Comparison of ENCODE assay signal across 1 cellular context in the genomic region with DNA sequence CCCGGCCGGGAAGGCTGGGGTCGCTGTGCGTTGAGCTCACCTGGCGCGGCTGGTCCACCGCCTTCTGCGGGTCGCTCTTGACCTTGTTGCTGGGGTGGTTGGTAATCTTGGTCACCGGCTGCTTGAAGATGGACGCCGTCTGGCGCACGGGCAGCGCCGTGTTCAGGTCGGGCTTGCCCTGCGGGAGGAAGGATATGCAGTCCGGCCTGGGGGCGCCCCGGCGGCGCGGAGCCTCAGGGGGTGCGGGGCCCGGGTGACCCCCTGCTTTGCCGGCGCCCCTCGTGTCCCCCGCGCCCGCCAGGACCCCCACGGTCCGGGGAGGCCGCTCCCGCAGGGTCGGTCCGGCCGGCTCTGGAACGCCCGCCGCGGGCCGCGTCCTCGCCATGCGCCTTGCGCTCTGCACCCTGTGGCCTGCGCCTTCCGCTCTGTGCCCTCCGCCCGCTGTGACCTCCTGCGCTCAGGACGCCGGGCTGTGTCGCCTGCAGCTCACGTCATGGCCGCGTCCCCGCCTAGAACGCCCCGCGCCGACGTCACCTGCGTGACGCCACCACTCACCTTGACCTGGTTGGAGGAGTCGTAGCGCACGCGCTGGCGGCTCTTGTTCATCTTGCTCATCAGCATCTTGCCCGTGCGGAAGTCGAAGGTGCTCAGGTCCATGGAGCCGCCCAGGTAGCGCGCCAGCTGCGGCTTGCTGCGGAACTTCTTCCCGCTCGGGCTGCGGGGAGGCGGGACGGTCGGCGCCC.
TF ChIP-seq lines count a peak whose summit lies in the region.

No MANE protein-coding gene starts in this region.

TF ChIP-seq in GM12878, 131 proteins besides CTCF, POLR2A, EP300 and RAD21:
- no peak for TF ChIP-seq HCFC1 (IDR thresholded peaks at IDR 0.05; ENCODE audit: low read length)
- no peak for TF ChIP-seq CREB1 (IDR thresholded peaks at IDR 0.05; ENCODE audit: low read depth)
- TF ChIP-seq BRCA1 (IDR thresholded peaks at IDR 0.05; ENCODE audit: low read depth, low read length), result no peak
- TF ChIP-seq, protein P1, sequence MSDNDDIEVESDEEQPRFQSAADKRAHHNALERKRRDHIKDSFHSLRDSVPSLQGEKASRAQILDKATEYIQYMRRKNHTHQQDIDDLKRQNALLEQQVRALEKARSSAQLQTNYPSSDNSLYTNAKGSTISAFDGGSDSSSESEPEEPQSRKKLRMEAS (IDR thresholded peaks at IDR 0.05; ENCODE audit: low read depth, low read length), result no peak
- no peak for TF ChIP-seq POU2F2 (IDR thresholded peaks at IDR 0.05; ENCODE audit: borderline replicate concordance, low read depth, low read length)
TF ChIP-seq in GM12878: peak in this region for 0.
